12 cellular contexts compared by ENCODE assay signal in the genomic region with DNA sequence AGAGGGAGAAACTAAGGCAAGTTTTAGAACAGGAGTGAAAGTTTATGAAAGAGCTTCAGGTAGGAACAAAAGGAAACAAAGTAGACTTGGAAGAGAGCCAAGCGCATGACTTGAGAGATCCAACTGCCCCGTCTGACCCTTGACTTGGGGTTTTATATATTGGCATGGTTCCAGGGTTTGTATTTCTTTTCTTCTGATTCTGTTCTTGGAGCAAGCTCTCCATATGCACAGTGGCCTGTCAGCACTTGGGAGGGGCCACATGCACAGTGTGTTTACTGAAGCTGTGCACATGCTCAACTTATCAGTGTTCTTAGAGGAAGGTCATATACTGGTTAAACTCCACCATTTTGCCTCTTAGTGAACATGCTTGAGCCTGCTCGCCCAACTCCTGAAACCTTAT.
DNase-seq lines count a peak whose midpoint lies in the region; ATAC-seq and TF ChIP-seq lines count a peak whose summit lies in the region.
"Had no signal": no experiment of that assay in that cellular context is flagged by ENCODE, and none has a peak within 500 bp of the region (broad histone marks: within the 10 kb centered on the region; RNA-seq: fewer than 3 reads in every experiment).

No MANE protein-coding gene starts in this region.

- 100% methylated on average over 3 of the region's 3 CpGs for WGBS in mammary epithelial cell (ENCODE audit: low coverage, missing lambda C conversion rate)

- H3K27me3 ChIP-seq in mammary epithelial cell (ENCODE audit: insufficient read depth, low read length) = no peaks in the 10 kb centered on the region
- H3K27me3 ChIP-seq: BE2C had no signal

- BruUV-seq in MCF 10A (replicated peaks; lab: Mats Ljungman, UMichigan) (no TSS peak), mammary epithelial cell (replicated peaks; lab: Mats Ljungman, UMichigan) (no TSS peak)

- DNase-seq in MCF 10A (ENCODE audit: unreplicated experiment) (peak; percentile 23), mammary epithelial cell (no peak), OCI-M1 (lab: John Stamatoyannopoulos, UW) (peak; percentile 16), epithelial cell of esophagus (ENCODE audit: low read depth) (peak; percentile 6), AG08396 (ENCODE audit: low spot score) (no peak)
- DNase-seq in activated effector memory CD4-positive, alpha-beta T cell treated with anti-CD3 and anti-CD28 coated beads, Interleukin-2, amount 50 U/mL, for 16 hours = no peak
- DNase-seq: BE2C; CD4-positive, alpha-beta memory T cell; HCEC 1CT; HFFc6 had no signal

- no peak overlapping the region for H3K27ac Mint-ChIP-seq in MCF 10A (ENCODE audit: low read depth, unreplicated experiment)
- H3K27ac Mint-ChIP-seq: CD4-positive, alpha-beta memory T cell; HFFc6 had no signal

- H3K27ac ChIP-seq in mammary epithelial cell (ENCODE audit: insufficient read depth, low read depth, low read length) = no peak overlapping the region
- H3K27ac ChIP-seq: C4-2B had no signal

- no peaks in the 10 kb centered on the region for H3K36me3 ChIP-seq in mammary epithelial cell (ENCODE audit: insufficient read depth, low read length)
- H3K36me3 ChIP-seq: BE2C had no signal

- H3K4me2 ChIP-seq in mammary epithelial cell (ENCODE audit: insufficient read depth, low read depth, low read length) = no peak overlapping the region

- no peaks in the 10 kb centered on the region for H3K9me3 Mint-ChIP-seq in MCF 10A (ENCODE audit: unreplicated experiment)
- H3K9me3 Mint-ChIP-seq: HFFc6 had no signal

- POLR2A ChIA-PET in MCF 10A (lab: Yijun Ruan, JAX) = interaction anchor here (0.6 to 2.2 kb wide), 4 partner anchors 8 to 209 kb away, joined by 3 to 8 read pairs (median 4); no protein-coding TSS in a partner anchor

- TF ChIP-seq CTCF in MCF 10A (IDR thresholded peaks at IDR 0.05; ENCODE audit: unreplicated experiment) (no peak), mammary epithelial cell (conservative IDR thresholded peaks at IDR 0.05 in 1 of 2, IDR thresholded peaks at IDR 0.05 in 1 of 2; ENCODE audit: extremely low read depth in 1 of 2, insufficient read depth in 1 of 2, low read depth in 1 of 2, low read length in 2 of 2) (no peak), epithelial cell of esophagus (IDR thresholded peaks at IDR 0.05; ENCODE audit: insufficient read depth, low read depth, low read length, missing control alignments) (no peak)

- no peaks in the 10 kb centered on the region for H3K27me3 Mint-ChIP-seq in MCF 10A (ENCODE audit: insufficient read depth, unreplicated experiment)
- H3K27me3 Mint-ChIP-seq: CD4-positive, alpha-beta memory T cell had no signal

- dilution Hi-C loops in mammary epithelial cell (cut with HindIII; ENCODE audit: low sequenced_read_pairs) = no loop called here

- H3K9me3 ChIP-seq in mammary epithelial cell (replicated peaks; ENCODE audit: insufficient read depth, low read length) = no peaks in the 10 kb centered on the region
- H3K9me3 ChIP-seq: BE2C had no signal

- no peak overlapping the region for H2AFZ ChIP-seq in mammary epithelial cell (ENCODE audit: low read depth, low read length)

- no peak for ATAC-seq in HG02870 (IDR thresholded peaks at IDR 0.05; ENCODE audit: unreplicated experiment)

- H3K4me3 ChIP-seq in mammary epithelial cell (replicated peaks in 1 of 3; ENCODE audit: insufficient read depth in 1 of 3, low read depth in 2 of 3, low read length in 3 of 3) (no peak overlapping the region), epithelial cell of esophagus (ENCODE audit: low read length) (no peak overlapping the region)

- H3K36me3 Mint-ChIP-seq in MCF 10A (ENCODE audit: insufficient read depth, unreplicated experiment) = no peaks in the 10 kb centered on the region
- H3K36me3 Mint-ChIP-seq: CD4-positive, alpha-beta memory T cell had no signal

- H3K79me2 ChIP-seq in mammary epithelial cell (ENCODE audit: insufficient read depth, low read length) = no peaks in the 10 kb centered on the region

- intact Hi-C loops in MCF 10A (cut with micrococcal nuclease) (no loop called here), mammary epithelial cell (cut with micrococcal nuclease) (no loop called here)

- in situ Hi-C loops in mammary epithelial cell (cut with MboI; ENCODE audit: low sequenced_read_pairs in 2 of 2) = no loop called here

- H3K9ac ChIP-seq in mammary epithelial cell (ENCODE audit: insufficient read depth, low read length) = no peak overlapping the region

- CTCF ChIA-PET in MCF 10A (lab: Yijun Ruan, JAX) = interaction anchor here (0.6 to 1.2 kb wide), 4 partner anchors 21 to 953 kb away, joined by 3 read pairs; a partner anchor contains a TSS
- CTCF ChIA-PET in mammary epithelial cell (lab: Charles Lee; ENCODE audit: low non-redundant PET) = no interaction called here

- no peaks in the 10 kb centered on the region for H3K4me1 ChIP-seq in mammary epithelial cell (ENCODE audit: insufficient read depth, low read length)
- H3K4me1 ChIP-seq: BE2C had no signal

- H3K4me1 Mint-ChIP-seq in MCF 10A (ENCODE audit: insufficient read depth, unreplicated experiment) = peaks cover 2% of the 10 kb centered on the region
- H3K4me1 Mint-ChIP-seq: CD4-positive, alpha-beta memory T cell had no signal

- H4K20me1 ChIP-seq in mammary epithelial cell (ENCODE audit: insufficient read depth, low read length) = no peaks in the 10 kb centered on the region

- H3K4me3 Mint-ChIP-seq in MCF 10A (ENCODE audit: unreplicated experiment) = no peak overlapping the region
- H3K4me3 Mint-ChIP-seq: CD4-positive, alpha-beta memory T cell; HFFc6 had no signal

Comparison
In these comparisons a context has a peak if more than half of its experiments do, and no peak if none do; other contexts are left out.
1. DNase-seq: peak in MCF 10A (single experiment), OCI-M1 (single experiment) and epithelial cell of esophagus (single experiment); none in mammary epithelial cell (single experiment), AG08396 (single experiment) and activated effector memory CD4-positive, alpha-beta T cell treated with anti-CD3 and anti-CD28 coated beads, Interleukin-2, amount 50 U/mL, for 16 hours (single experiment).